Comparison of ENCODE assay signal across 8 cellular contexts in the genomic region with DNA sequence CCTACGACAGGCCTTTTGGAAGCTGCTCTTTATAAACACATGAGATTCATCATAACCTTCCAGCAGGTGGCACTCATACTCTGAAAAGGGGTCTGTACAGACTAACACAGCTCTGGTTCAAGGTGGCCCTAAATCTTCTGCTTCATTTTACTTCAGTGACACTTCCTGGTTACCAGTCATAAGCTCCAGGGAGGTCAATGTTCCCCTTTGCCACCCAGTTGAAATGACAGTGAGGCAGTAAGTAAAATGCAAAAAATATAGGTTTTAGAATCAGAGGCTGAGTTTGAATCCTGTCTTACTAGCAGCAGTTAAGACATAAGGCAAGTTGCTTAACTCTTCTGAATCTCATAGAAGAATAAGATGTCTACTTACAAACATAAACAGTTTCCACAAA.
DNase-seq lines count a peak whose midpoint lies in the region; ATAC-seq and TF ChIP-seq lines count a peak whose summit lies in the region.

No MANE protein-coding gene starts in this region.

- peaks cover 1% of the 10 kb centered on the region for H3K36me3 Mint-ChIP-seq in activated naive CD8-positive, alpha-beta T cell treated with anti-CD3 and anti-CD28 coated beads, Interleukin-2, amount 10 ng/mL, durations not matched to agents 7 days and 5 days

- H3K27ac Mint-ChIP-seq in activated naive CD8-positive, alpha-beta T cell treated with anti-CD3 and anti-CD28 coated beads, Interleukin-2, amount 10 ng/mL, durations not matched to agents 7 days and 5 days = peak overlapping the region; percentile 27

- no peak overlapping the region for H3K4me3 Mint-ChIP-seq in activated naive CD8-positive, alpha-beta T cell treated with anti-CD3 and anti-CD28 coated beads, Interleukin-2, amount 10 ng/mL, durations not matched to agents 7 days and 5 days

- peaks cover 7% of the 10 kb centered on the region for H3K4me1 ChIP-seq in RWPE2 (ENCODE audit: insufficient read depth, poor library complexity, severe bottlenecking)

- no peaks in the 10 kb centered on the region for H3K27me3 Mint-ChIP-seq in activated naive CD8-positive, alpha-beta T cell treated with anti-CD3 and anti-CD28 coated beads, Interleukin-2, amount 10 ng/mL, durations not matched to agents 7 days and 5 days

- H3K9me3 ChIP-seq in RWPE2 (ENCODE audit: severe bottlenecking) = no peaks in the 10 kb centered on the region

- H3K9me3 Mint-ChIP-seq in activated naive CD8-positive, alpha-beta T cell treated with anti-CD3 and anti-CD28 coated beads, Interleukin-2, amount 10 ng/mL, durations not matched to agents 7 days and 5 days = no peaks in the 10 kb centered on the region

- POLR2A ChIA-PET in activated naive CD8-positive, alpha-beta T cell treated with anti-CD3 and anti-CD28 coated beads, Interleukin-2, amount 10 ng/mL, durations not matched to agents 7 days and 5 days (lab: Charles Lee) = interaction anchor here (1.1 to 4.5 kb wide), 5 partner anchors 133 to 276 kb away, joined by 4 to 23 read pairs (median 8); a partner anchor contains a TSS

- no peaks in the 10 kb centered on the region for H3K27me3 ChIP-seq in RWPE2 (ENCODE audit: insufficient read depth, poor library complexity, severe bottlenecking)

- DNase-seq in GM12864 (ENCODE audit: low read depth) (peak; percentile 84), HCEC 1CT (peak; percentile 81), LoVo (ENCODE audit: low spot score) (peak; percentile 79), RWPE2 (ENCODE audit: low spot score) (no peak), Right ventricle myocardium superior (no peak), pulmonary artery endothelial cell (ENCODE audit: low read depth, low spot score) (peak; percentile 41), cortex of kidney (lab: John Stamatoyannopoulos, UW) (no peak)
- DNase-seq in activated naive CD8-positive, alpha-beta T cell treated with anti-CD3 and anti-CD28 coated beads, Interleukin-2, amount 10 ng/mL, durations not matched to agents 7 days and 5 days = no peak

- TF ChIP-seq CTCF in GM12864 (IDR thresholded peaks at IDR 0.05; ENCODE audit: low read depth, low read length, missing control alignments) (peak; percentile 58), RWPE2 (IDR thresholded peaks at IDR 0.05; ENCODE audit: poor library complexity, severe bottlenecking) (peak; percentile 87)

- ATAC-seq in RWPE2 (ENCODE audit: low read depth) (peak; percentile 95), Right ventricle myocardium superior (ENCODE audit: poor library complexity) (peak; percentile 98)
- ATAC-seq in activated naive CD8-positive, alpha-beta T cell treated with anti-CD3 and anti-CD28 coated beads, Interleukin-2, amount 10 ng/mL, durations not matched to agents 7 days and 5 days (ENCODE audit: low read depth) = peak; percentile 99

- H3K27ac ChIP-seq in RWPE2 (ENCODE audit: poor library complexity, severe bottlenecking) = no peak overlapping the region

- H3K4me3 ChIP-seq in GM12864 (ENCODE audit: low read depth, low read length) (no peak overlapping the region), RWPE2 (ENCODE audit: severe bottlenecking) (no peak overlapping the region)

- no peaks in the 10 kb centered on the region for H3K36me3 ChIP-seq in RWPE2 (ENCODE audit: low read depth)

- intact Hi-C loops in Right ventricle myocardium superior (cut with DNase I) = loop anchor here (5.0 to 10.0 kb wide), 2 partner anchors 192 to 265 kb away; a partner anchor contains a TSS

- peaks cover 9% of the 10 kb centered on the region for H3K4me1 Mint-ChIP-seq in activated naive CD8-positive, alpha-beta T cell treated with anti-CD3 and anti-CD28 coated beads, Interleukin-2, amount 10 ng/mL, durations not matched to agents 7 days and 5 days

Comparison
In these comparisons a context has a peak if more than half of its experiments do, and no peak if none do; other contexts are left out.
1. DNase-seq: peak in GM12864 (single experiment), HCEC 1CT (single experiment), LoVo (single experiment) and pulmonary artery endothelial cell (single experiment); none in RWPE2 (single experiment), activated naive CD8-positive, alpha-beta T cell treated with anti-CD3 and anti-CD28 coated beads, Interleukin-2, amount 10 ng/mL, durations not matched to agents 7 days and 5 days (single experiment), Right ventricle myocardium superior (single experiment) and cortex of kidney (single experiment).
2. Peak in every context shown above with its lines, with median percentiles within 50 percentile points of each other: ATAC-seq.